ENCODE assay signal across 21 cellular contexts in the genomic region with DNA sequence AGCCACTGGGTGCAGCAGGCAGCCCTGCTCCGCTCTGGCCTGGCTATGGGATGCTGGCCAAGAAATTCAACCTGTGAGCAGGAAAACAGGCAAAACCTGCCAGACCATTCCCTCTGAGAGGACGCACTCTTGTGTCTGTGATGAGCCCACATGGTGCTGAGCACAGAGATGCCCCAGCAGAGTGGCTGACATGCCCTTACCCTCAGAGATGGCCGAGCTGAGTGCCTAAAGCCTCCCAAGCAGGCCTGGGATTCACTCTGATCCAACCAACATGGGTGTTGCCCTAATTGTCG. TPM values are rescaled to one million over a fixed set of nuclear protein-coding genes. Genes with fewer than 3 reads are reported as not detected.
A peak's percentile ranks its signal among the peaks of the same experiment; 100 is the strongest.
DNase-seq lines count a peak whose midpoint lies in the region; ATAC-seq, FAIRE-seq and TF ChIP-seq lines count a peak whose summit lies in the region.
"Had no signal": no experiment of that assay in that cellular context is flagged by ENCODE, and none has a peak within 500 bp of the region (broad histone marks: within the 10 kb centered on the region; RNA-seq: fewer than 3 reads in every experiment).

No MANE protein-coding gene starts in this region.

- intact Hi-C loops in breast epithelium (cut with DNase I; ENCODE audit: low total_unique reads): loop anchor here (5.0 to 10.0 kb wide), 2 partner anchors 236 to 1482 kb away; a partner anchor contains a TSS
- intact Hi-C loops in mucosa of descending colon (cut with DNase I, micrococcal nuclease): no loop called here
- intact Hi-C loops in kidney (cut with DNase I): no loop called here

- TF ChIP-seq CTCF in breast epithelium (IDR thresholded peaks at IDR 0.05) (no peak), mucosa of descending colon (IDR thresholded peaks at IDR 0.05) (no peak), kidney (IDR thresholded peaks at IDR 0.05; ENCODE audit: borderline replicate concordance, extremely low read depth, insufficient read depth) (no peak)

- H3K4me1 ChIP-seq in breast epithelium: peaks cover 3 to 11% of the 10 kb centered on the region in 2 donors
- peaks cover 12% of the 10 kb centered on the region for H3K4me1 ChIP-seq in mucosa of descending colon (ENCODE audit: low read depth)
- H3K4me1 ChIP-seq in kidney (ENCODE audit: control insufficient read depth in 1 of 2, insufficient read depth in 1 of 2, low read depth in 1 of 2, low read length in 2 of 2): peaks cover 1 to 2% of the 10 kb centered on the region in 2 donors

- H3K9me3 Mint-ChIP-seq in activated CD8-positive, alpha-beta memory T cell treated with anti-CD3 and anti-CD28 coated beads, Interleukin-2, amount 10 ng/mL, durations not matched to agents 7 days and 5 days (ENCODE audit: low read depth): no peaks in the 10 kb centered on the region
- H3K9me3 Mint-ChIP-seq in activated CD4-positive, alpha-beta memory T cell treated with anti-CD3 and anti-CD28 coated beads, Interleukin-2, amount 10 ng/mL, durations not matched to agents 7 days and 5 days: no peaks in the 10 kb centered on the region
- H3K9me3 Mint-ChIP-seq: activated B cell treated with CpG ODN at 0.5 μM for 24 hours; CD4-positive, alpha-beta memory T cell; neural crest cell had no signal

- FAIRE-seq in kidney (lab: Jason Lieb, UNC): no peak

- no peak overlapping the region for H3K4me3 Mint-ChIP-seq in activated CD8-positive, alpha-beta memory T cell treated with anti-CD3 and anti-CD28 coated beads, Interleukin-2, amount 10 ng/mL, durations not matched to agents 7 days and 5 days
- no peak overlapping the region for H3K4me3 Mint-ChIP-seq in activated CD4-positive, alpha-beta memory T cell treated with anti-CD3 and anti-CD28 coated beads, Interleukin-2, amount 10 ng/mL, durations not matched to agents 7 days and 5 days
- H3K4me3 Mint-ChIP-seq: activated B cell treated with CpG ODN at 0.5 μM for 24 hours; CD4-positive, alpha-beta memory T cell; neural crest cell had no signal

- peaks cover 7% of the 10 kb centered on the region for H3K4me1 Mint-ChIP-seq in activated CD8-positive, alpha-beta memory T cell treated with anti-CD3 and anti-CD28 coated beads, Interleukin-2, amount 10 ng/mL, durations not matched to agents 7 days and 5 days
- peaks cover 15% of the 10 kb centered on the region for H3K4me1 Mint-ChIP-seq in activated CD4-positive, alpha-beta memory T cell treated with anti-CD3 and anti-CD28 coated beads, Interleukin-2, amount 10 ng/mL, durations not matched to agents 7 days and 5 days

- no peaks in the 10 kb centered on the region for H3K36me3 Mint-ChIP-seq in activated CD8-positive, alpha-beta memory T cell treated with anti-CD3 and anti-CD28 coated beads, Interleukin-2, amount 10 ng/mL, durations not matched to agents 7 days and 5 days
- H3K36me3 Mint-ChIP-seq in activated CD4-positive, alpha-beta memory T cell treated with anti-CD3 and anti-CD28 coated beads, Interleukin-2, amount 10 ng/mL, durations not matched to agents 7 days and 5 days (ENCODE audit: low read depth): no peaks in the 10 kb centered on the region
- H3K36me3 Mint-ChIP-seq: CD4-positive, alpha-beta memory T cell had no signal

- H3K27ac ChIP-seq in breast epithelium (peak overlapping the region; percentile 71 to 82), kidney (ENCODE audit: low read depth in 2 of 2, low read length in 2 of 2) (no peak overlapping the region)
- H3K27ac ChIP-seq: right lobe of liver, tibial artery had no signal

- TF ChIP-seq POLR2A in breast epithelium (IDR thresholded peaks at IDR 0.05): no peak

- H3K36me3 ChIP-seq in breast epithelium (no peaks in the 10 kb centered on the region), mucosa of descending colon (ENCODE audit: low read depth) (no peaks in the 10 kb centered on the region), kidney (ENCODE audit: control insufficient read depth in 1 of 2, insufficient read depth in 2 of 2, low read length in 2 of 2) (no peaks in the 10 kb centered on the region)
- H3K36me3 ChIP-seq: right lobe of liver, tibial artery had no signal

- no peaks in the 10 kb centered on the region for H3K27me3 ChIP-seq in breast epithelium
- H3K27me3 ChIP-seq: right lobe of liver had no signal

- H3K9ac ChIP-seq in kidney (ENCODE audit: low read length in 2 of 2): no peak overlapping the region

- H3K27me3 Mint-ChIP-seq in activated CD8-positive, alpha-beta memory T cell treated with anti-CD3 and anti-CD28 coated beads, Interleukin-2, amount 10 ng/mL, durations not matched to agents 7 days and 5 days: peaks cover 19% of the 10 kb centered on the region
- H3K27me3 Mint-ChIP-seq in activated CD4-positive, alpha-beta memory T cell treated with anti-CD3 and anti-CD28 coated beads, Interleukin-2, amount 10 ng/mL, durations not matched to agents 7 days and 5 days: peaks cover 10% of the 10 kb centered on the region

- H3K9me3 ChIP-seq in breast epithelium (no peaks in the 10 kb centered on the region), mucosa of descending colon (no peaks in the 10 kb centered on the region), kidney (ENCODE audit: control insufficient read depth in 1 of 2, low read length in 2 of 2) (no peaks in the 10 kb centered on the region)
- H3K9me3 ChIP-seq: right lobe of liver, tibial artery had no signal

- CTCF ChIA-PET in activated CD8-positive, alpha-beta memory T cell treated with anti-CD3 and anti-CD28 coated beads, Interleukin-2, amount 10 ng/mL, durations not matched to agents 7 days and 5 days (lab: Charles Lee): interaction anchor here (2.0 kb wide), 1 partner anchor 9 kb away, joined by 10 read pairs; no protein-coding TSS in a partner anchor
- CTCF ChIA-PET in activated CD4-positive, alpha-beta memory T cell treated with anti-CD3 and anti-CD28 coated beads, Interleukin-2, amount 10 ng/mL, durations not matched to agents 7 days and 5 days (lab: Charles Lee): interaction anchor here (1.1 to 1.4 kb wide), 2 partner anchors 10 to 25 kb away, joined by 3 to 6 read pairs; no protein-coding TSS in a partner anchor

- DNase-seq in activated CD8-positive, alpha-beta memory T cell treated with anti-CD3 and anti-CD28 coated beads, Interleukin-2, amount 50 U/mL, for 48 hours: peak; percentile 37
- no peak for DNase-seq in activated CD8-positive, alpha-beta memory T cell treated with anti-CD3 and anti-CD28 coated beads, Interleukin-2, amount 10 ng/mL, durations not matched to agents 7 days and 5 days
- DNase-seq in breast epithelium (ENCODE audit: low spot score in 2 of 2) (peak; percentile 75 to 84), mucosa of descending colon (peak in 1 of 3 donors; percentile 73), NCI-H226 (no peak), kidney (no peak)
- DNase-seq in stimulated activated naive CD4-positive, alpha-beta T cell treated with Interleukin-2 at 50 U/mL for 16 hours (lab: John Stamatoyannopoulos, UW): no peak
- DNase-seq in activated CD4-positive, alpha-beta memory T cell treated with anti-CD3 and anti-CD28 coated beads, Interleukin-2, amount 10 ng/mL, durations not matched to agents 7 days and 5 days: no peak
- DNase-seq: ACHN; activated B cell treated with CpG ODN at 0.5 μM for 24 hours; activated effector memory CD4-positive, alpha-beta T cell treated with Interleukin-2 at 50 U/mL for 16 hours; amniotic stem cell; CD4-positive, alpha-beta memory T cell; GF-D8; KG1; mesendoderm; NCI-H1105; stimulated activated CD4-positive, alpha-beta T cell treated with anti-CD3 and anti-CD28 coated beads, Interleukin-2, amount 100 ng/mL, for 48 hours; tibial artery had no signal

- no peak for ATAC-seq in activated CD8-positive, alpha-beta memory T cell treated with anti-CD3 and anti-CD28 coated beads, Interleukin-2, amount 10 ng/mL, durations not matched to agents 7 days and 5 days
- peak; percentile 62 for ATAC-seq in mucosa of descending colon
- ATAC-seq: right lobe of liver had no signal

- POLR2A ChIA-PET in activated CD4-positive, alpha-beta memory T cell treated with anti-CD3 and anti-CD28 coated beads, Interleukin-2, amount 10 ng/mL, durations not matched to agents 7 days and 5 days (lab: Charles Lee): no interaction called here

- H3K4me3 ChIP-seq in breast epithelium (no peak overlapping the region), mucosa of descending colon (no peak overlapping the region), kidney (ENCODE audit: low read length in 2 of 2) (no peak overlapping the region)
- H3K4me3 ChIP-seq: right lobe of liver, tibial artery had no signal

- no peak overlapping the region for H3K27ac Mint-ChIP-seq in activated CD8-positive, alpha-beta memory T cell treated with anti-CD3 and anti-CD28 coated beads, Interleukin-2, amount 10 ng/mL, durations not matched to agents 7 days and 5 days
- H3K27ac Mint-ChIP-seq in activated CD4-positive, alpha-beta memory T cell treated with anti-CD3 and anti-CD28 coated beads, Interleukin-2, amount 10 ng/mL, durations not matched to agents 7 days and 5 days: no peak overlapping the region
- H3K27ac Mint-ChIP-seq: activated B cell treated with CpG ODN at 0.5 μM for 24 hours had no signal

RNA-seq across cellular contexts. Expression of a gene that starts 34.3 kb away (rescaled TPM):
- 10 to 100 TPM; 29.5 to 31.2 TPM for total RNA-seq in activated CD8-positive, alpha-beta memory T cell treated with anti-CD3 and anti-CD28 coated beads, Interleukin-2, amount 10 ng/mL, durations not matched to agents 7 days and 5 days
- total RNA-seq in breast epithelium: 10 to 100 TPM; 17.0 to 21.6 (median 20.3) TPM
- total RNA-seq in mucosa of descending colon: 10 to 100 TPM in 2 of 3 donors, 1 to 10 TPM in 1; 9.4 to 14.1 (median 13.2) TPM
- total RNA-seq in activated CD4-positive, alpha-beta memory T cell treated with anti-CD3 and anti-CD28 coated beads, Interleukin-2, amount 10 ng/mL, durations not matched to agents 7 days and 5 days: 10 to 100 TPM; 49.4 to 54.7 TPM
- 27.7 TPM for total RNA-seq in kidney
- polyA plus RNA-seq in kidney (ENCODE audit: insufficient read depth, low read depth, low replicate concordance): 8.8 TPM

Comparison
In these comparisons a context has a peak if more than half of its experiments do, and no peak if none do; other contexts are left out.
1. DNase-seq: peak in activated CD8-positive, alpha-beta memory T cell treated with anti-CD3 and anti-CD28 coated beads, Interleukin-2, amount 50 U/mL, for 48 hours (single experiment) and breast epithelium (2 of 2); none in activated CD8-positive, alpha-beta memory T cell treated with anti-CD3 and anti-CD28 coated beads, Interleukin-2, amount 10 ng/mL, durations not matched to agents 7 days and 5 days (single experiment), stimulated activated naive CD4-positive, alpha-beta T cell treated with Interleukin-2 at 50 U/mL for 16 hours (single experiment), NCI-H226 (single experiment), activated CD4-positive, alpha-beta memory T cell treated with anti-CD3 and anti-CD28 coated beads, Interleukin-2, amount 10 ng/mL, durations not matched to agents 7 days and 5 days (single experiment) and kidney (single experiment).
2. H3K27ac ChIP-seq: peak in breast epithelium (2 of 2); none in kidney (0 of 2).